11 cellular contexts compared by ENCODE assay signal in genomic region chr2:85712261-85712660, GRCh38. TPM values are rescaled to one million over a fixed set of nuclear protein-coding genes. Genes with fewer than 3 reads are reported as not detected.
DNase-seq lines count a peak whose midpoint lies in the region; ATAC-seq and TF ChIP-seq lines count a peak whose summit lies in the region.
"Had no signal": no experiment of that assay in that cellular context is flagged by ENCODE, and none has a peak within 500 bp of the region (broad histone marks: within the 10 kb centered on the region; RNA-seq: fewer than 3 reads in every experiment).

No MANE protein-coding gene starts in this region.

- intact Hi-C loops in mucosa of descending colon (cut with DNase I, micrococcal nuclease) = no loop called here

- ATAC-seq in mucosa of descending colon (peak; percentile 13), GM18498 (IDR thresholded peaks at IDR 0.05; ENCODE audit: unreplicated experiment) (no peak)
- no peak for ATAC-seq in activated T-helper 17 cell treated with anti-CD3 and anti-CD28 coated beads, Interleukin-2, amount 50 U/mL, for 72 hours (replicated peaks)

- TF ChIP-seq EP300 in tibial nerve (IDR thresholded peaks at IDR 0.05) = peak; percentile 15 to 55

- peaks cover 4% of the 10 kb centered on the region for H3K27me3 Mint-ChIP-seq in activated T-helper 17 cell treated with anti-CD3 and anti-CD28 coated beads, Interleukin-2, amount 50 U/mL, for 72 hours

- no peaks in the 10 kb centered on the region for H3K36me3 Mint-ChIP-seq in activated T-helper 17 cell treated with anti-CD3 and anti-CD28 coated beads, Interleukin-2, amount 50 U/mL, for 72 hours (ENCODE audit: low read depth)

- H3K36me3 ChIP-seq in mucosa of descending colon (ENCODE audit: low read depth) (no peaks in the 10 kb centered on the region), tibial nerve (no peaks in the 10 kb centered on the region)

- no peak overlapping the region for H3K27ac Mint-ChIP-seq in activated T-helper 17 cell treated with anti-CD3 and anti-CD28 coated beads, Interleukin-2, amount 50 U/mL, for 72 hours

- H3K4me1 ChIP-seq in mucosa of descending colon (ENCODE audit: low read depth) = peaks cover 3% of the 10 kb centered on the region
- peaks cover 0 to 66% (median 31%) of the 10 kb centered on the region in 4 donors for H3K4me1 ChIP-seq in tibial nerve
- H3K4me1 ChIP-seq: Caco-2 had no signal

- no peaks in the 10 kb centered on the region for H3K9me3 ChIP-seq in mucosa of descending colon
- no peaks in the 10 kb centered on the region for H3K9me3 ChIP-seq in tibial nerve
- H3K9me3 ChIP-seq: Caco-2 had no signal

- peaks cover 5% of the 10 kb centered on the region for H3K4me1 Mint-ChIP-seq in activated T-helper 17 cell treated with anti-CD3 and anti-CD28 coated beads, Interleukin-2, amount 50 U/mL, for 72 hours

- no peak overlapping the region for H3K4me3 Mint-ChIP-seq in activated T-helper 17 cell treated with anti-CD3 and anti-CD28 coated beads, Interleukin-2, amount 50 U/mL, for 72 hours

- 80 to 85% methylated on average over 13 of the region's 13 CpGs for WGBS in tibial nerve, 2 donors

- no peak for TF ChIP-seq POLR2A in tibial nerve (IDR thresholded peaks at IDR 0.05)

- no peaks in the 10 kb centered on the region for H3K27me3 ChIP-seq in tibial nerve

- H3K27ac ChIP-seq in cingulate gyrus (ENCODE audit: low read depth, low read length) (peak overlapping the region; percentile 73), tibial nerve (peak overlapping the region; percentile 32 to 89 (median 66))
- H3K27ac ChIP-seq: RWPE1 had no signal

- H3K4me3 ChIP-seq in mucosa of descending colon (no peak overlapping the region), tibial nerve (no peak overlapping the region)

- H3K9me3 Mint-ChIP-seq in activated T-helper 17 cell treated with anti-CD3 and anti-CD28 coated beads, Interleukin-2, amount 50 U/mL, for 72 hours = no peaks in the 10 kb centered on the region

- no peak for TF ChIP-seq CTCF in mucosa of descending colon (IDR thresholded peaks at IDR 0.05)
- TF ChIP-seq CTCF in tibial nerve (IDR thresholded peaks at IDR 0.05) = no peak

- DNase-seq in NOMO-1 treated with DMSO at 0.1 percent for 48 hours (lab: John Stamatoyannopoulos, UW; ENCODE audit: unreplicated experiment) = peak; percentile 69
- no peak for DNase-seq in mucosa of descending colon
- DNase-seq in tibial nerve (ENCODE audit: low spot score in 2 of 2) = no peak
- DNase-seq in ureter (ENCODE audit: low spot score) = no peak
- DNase-seq: Caco-2, dermis blood vessel endothelial cell, NCI-H510A had no signal

RNA-seq across cellular contexts. Expression of gene GNLY, which starts 18.1 kb away (rescaled TPM):
- total RNA-seq in mucosa of descending colon (1 to 10 TPM; 3.0 to 6.5 (median 4.3) TPM), tibial nerve (1 to 10 TPM in 1 of 4 donors, under 1 TPM in 2, not detected in 1; 0.63 to 4.2 (median 0.98) TPM), ureter (1.9 TPM)
- 10 to 100 TPM; 10.6 to 32.4 TPM for total RNA-seq in activated T-helper 17 cell treated with anti-CD3 and anti-CD28 coated beads, Interleukin-2, amount 50 U/mL, for 72 hours
- total RNA-seq: Caco-2, dermis blood vessel endothelial cell had no signal

RNA-seq across cellular contexts. Expression of gene ATOH8, which starts 41.5 kb away (rescaled TPM):
- 1 to 10 TPM; 1.9 to 8.7 (median 2.8) TPM for total RNA-seq in mucosa of descending colon
- total RNA-seq in tibial nerve = 100 to 1,000 TPM in 3 of 4 donors, 10 to 100 TPM in 1; 98.0 to 170 (median 119) TPM
- total RNA-seq in activated T-helper 17 cell treated with anti-CD3 and anti-CD28 coated beads, Interleukin-2, amount 50 U/mL, for 72 hours = not detected
- total RNA-seq in ureter = 21.8 TPM
- total RNA-seq: Caco-2 had no signal

RNA-seq across cellular contexts. Expression of gene SFTPB, which starts 44.3 kb away (rescaled TPM):
- total RNA-seq in mucosa of descending colon (1 to 10 TPM in 2 of 3 donors, not detected in 1; 1.3 to 2.2 TPM), tibial nerve (not detected), ureter (1.7 TPM)
- not detected for total RNA-seq in activated T-helper 17 cell treated with anti-CD3 and anti-CD28 coated beads, Interleukin-2, amount 50 U/mL, for 72 hours
- total RNA-seq: Caco-2, dermis blood vessel endothelial cell had no signal
